ENCODE assay signal across 21 cellular contexts in genomic region chr2:796151-796955, GRCh38.
"Had no signal": no experiment of that assay in that cellular context is flagged by ENCODE, and none has a peak within 500 bp of the region (broad histone marks: within the 10 kb centered on the region; RNA-seq: fewer than 3 reads in every experiment).

No MANE protein-coding gene starts in this region.

- ATAC-seq: activated CD4-positive, alpha-beta T cell treated with anti-CD3 and anti-CD28 coated beads for 36 hours; activated T-cell treated with anti-CD3 and anti-CD28 coated beads, Interleukin-2, amount 50 U/mL, for 4 hours; left lobe of liver; stimulated activated naive B cell treated with anti-CD40 and anti-IgM and Interleukin-4, amounts not matched to agents 10 μg/mL and 1 μg/mL and 100 μg/mL, for 72 hours had no signal

- H3K9me3 Mint-ChIP-seq: activated naive CD4-positive, alpha-beta T cell treated with anti-CD3 and anti-CD28 coated beads for 36 hours; activated naive CD8-positive, alpha-beta T cell treated with anti-CD3 and anti-CD28 coated beads, Interleukin-2, amount 10 ng/mL, durations not matched to agents 7 days and 5 days; activated T-cell treated with anti-CD3 and anti-CD28 coated beads, Interleukin-2, amount 50 U/mL, for 4 hours; endodermal cell; memory B cell; stimulated activated naive B cell treated with anti-CD40 and anti-IgM and Interleukin-4, amounts not matched to agents 10 μg/mL and 1 μg/mL and 100 μg/mL, for 72 hours had no signal

- DNase-seq: activated CD4-positive, alpha-beta T cell treated with anti-CD3 and anti-CD28 coated beads for 36 hours; activated CD4-positive, alpha-beta T cell treated with anti-CD3 and anti-CD28 coated beads, Interleukin-2, amount 50 U/mL, for 48 hours; activated CD8-positive, alpha-beta memory T cell treated with anti-CD3 and anti-CD28 coated beads, Interleukin-2, amount 50 U/mL, for 48 hours; activated naive CD4-positive, alpha-beta T cell treated with anti-CD3 and anti-CD28 coated beads for 36 hours; activated naive CD8-positive, alpha-beta T cell treated with anti-CD3 and anti-CD28 coated beads, Interleukin-2, amount 10 ng/mL, durations not matched to agents 7 days and 5 days; activated T-cell treated with anti-CD3 and anti-CD28 coated beads, Interleukin-2, amount 50 U/mL, for 4 hours; amniotic stem cell; cerebellar nuclear complex; endodermal cell; sigmoid colon; stimulated activated CD4-positive, alpha-beta T cell treated with anti-CD3 and anti-CD28 coated beads, Interleukin-15, amount 100 ng/mL, for 24 hours; stimulated activated naive B cell treated with anti-CD40 and anti-IgM and Interleukin-4, amounts not matched to agents 10 μg/mL and 1 μg/mL and 100 μg/mL, for 72 hours; T-helper 1 cell; transverse colon; WERI-Rb-1 had no signal

- H3K4me2 ChIP-seq: smooth muscle cell had no signal

- H3K27me3 ChIP-seq: heart left ventricle, sigmoid colon, transverse colon, uterus had no signal

- H3K9me3 ChIP-seq: heart left ventricle, sigmoid colon, transverse colon, uterus had no signal

- H3K36me3 ChIP-seq: heart left ventricle, sigmoid colon, transverse colon, uterus, WERI-Rb-1 had no signal

- H3K4me3 ChIP-seq: coronary artery, heart left ventricle, sigmoid colon, smooth muscle cell, transverse colon, uterus had no signal

- H3K27ac ChIP-seq: coronary artery, heart left ventricle, sigmoid colon, transverse colon, WERI-Rb-1 had no signal

- H3K27ac Mint-ChIP-seq: activated CD4-positive, alpha-beta T cell treated with anti-CD3 and anti-CD28 coated beads for 36 hours; activated naive CD4-positive, alpha-beta T cell treated with anti-CD3 and anti-CD28 coated beads for 36 hours; activated naive CD8-positive, alpha-beta T cell treated with anti-CD3 and anti-CD28 coated beads, Interleukin-2, amount 10 ng/mL, durations not matched to agents 7 days and 5 days; endodermal cell; memory B cell; stimulated activated naive B cell treated with anti-CD40 and anti-IgM and Interleukin-4, amounts not matched to agents 10 μg/mL and 1 μg/mL and 100 μg/mL, for 72 hours had no signal

- H3K4me1 ChIP-seq: heart left ventricle, sigmoid colon, transverse colon, uterus had no signal

- H3K36me3 Mint-ChIP-seq: activated naive CD8-positive, alpha-beta T cell treated with anti-CD3 and anti-CD28 coated beads, Interleukin-2, amount 10 ng/mL, durations not matched to agents 7 days and 5 days; memory B cell; stimulated activated naive B cell treated with anti-CD40 and anti-IgM and Interleukin-4, amounts not matched to agents 10 μg/mL and 1 μg/mL and 100 μg/mL, for 72 hours had no signal

- H3K27me3 Mint-ChIP-seq: activated CD4-positive, alpha-beta T cell treated with anti-CD3 and anti-CD28 coated beads for 36 hours; activated naive CD8-positive, alpha-beta T cell treated with anti-CD3 and anti-CD28 coated beads, Interleukin-2, amount 10 ng/mL, durations not matched to agents 7 days and 5 days had no signal

- H3K4me3 Mint-ChIP-seq: activated CD4-positive, alpha-beta T cell treated with anti-CD3 and anti-CD28 coated beads for 36 hours; activated naive CD4-positive, alpha-beta T cell treated with anti-CD3 and anti-CD28 coated beads for 36 hours; activated naive CD8-positive, alpha-beta T cell treated with anti-CD3 and anti-CD28 coated beads, Interleukin-2, amount 10 ng/mL, durations not matched to agents 7 days and 5 days; activated T-cell treated with anti-CD3 and anti-CD28 coated beads, Interleukin-2, amount 50 U/mL, for 4 hours; endodermal cell; memory B cell; stimulated activated naive B cell treated with anti-CD40 and anti-IgM and Interleukin-4, amounts not matched to agents 10 μg/mL and 1 μg/mL and 100 μg/mL, for 72 hours had no signal

- H3K4me1 Mint-ChIP-seq: activated CD4-positive, alpha-beta T cell treated with anti-CD3 and anti-CD28 coated beads for 36 hours; activated naive CD8-positive, alpha-beta T cell treated with anti-CD3 and anti-CD28 coated beads, Interleukin-2, amount 10 ng/mL, durations not matched to agents 7 days and 5 days; endodermal cell; memory B cell; stimulated activated naive B cell treated with anti-CD40 and anti-IgM and Interleukin-4, amounts not matched to agents 10 μg/mL and 1 μg/mL and 100 μg/mL, for 72 hours had no signal
